In the genomic region with DNA sequence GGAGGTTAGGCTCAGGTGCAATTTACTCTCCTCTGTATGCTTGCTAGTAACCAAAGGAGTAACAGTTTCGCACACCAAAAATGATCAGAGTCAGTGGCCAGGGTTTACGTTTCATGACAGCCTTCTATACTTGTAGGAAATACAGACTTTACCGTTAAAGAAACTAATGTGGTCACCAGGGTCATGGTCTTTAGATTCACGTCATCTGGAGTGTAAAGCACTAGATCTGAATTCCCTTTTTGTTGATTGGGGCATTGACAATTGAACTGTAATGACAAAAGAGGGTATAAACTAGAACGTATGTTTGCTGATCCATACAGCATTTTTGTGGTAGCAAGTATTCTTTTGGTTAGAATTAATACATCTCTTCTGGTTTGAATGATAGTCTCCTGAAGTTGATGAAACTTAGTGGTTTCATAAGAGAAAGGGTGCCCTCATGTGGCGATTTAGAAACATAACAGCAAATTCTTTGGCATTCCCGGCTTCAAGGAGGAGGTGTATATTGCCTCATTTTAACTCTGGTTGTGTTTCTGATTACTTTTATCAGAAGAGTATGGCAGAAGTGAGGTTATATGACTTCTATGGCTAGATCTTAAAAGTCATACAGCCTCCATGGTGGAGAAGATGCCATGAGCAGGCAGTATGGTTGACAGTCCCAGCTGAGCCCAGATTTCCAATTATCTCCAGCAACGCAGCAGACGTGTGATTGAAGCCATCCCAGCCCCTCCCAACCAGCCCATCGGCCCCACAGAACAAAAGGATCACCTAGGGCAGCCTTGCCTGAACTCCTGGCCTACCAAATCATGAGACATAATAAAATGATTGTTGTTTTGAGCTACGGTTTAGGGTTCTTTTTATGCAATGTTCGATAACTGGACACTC, we compare ENCODE assay signal across 8 cellular contexts. TPM values are rescaled to one million over a fixed set of nuclear protein-coding genes. Genes with fewer than 3 reads are reported as not detected.
A peak's percentile ranks its signal among the peaks of the same experiment; 100 is the strongest.
DNase-seq lines count a peak whose midpoint lies in the region; ATAC-seq and TF ChIP-seq lines count a peak whose summit lies in the region.

No MANE protein-coding gene starts in this region.

- DNase-seq in stimulated activated CD4-positive, alpha-beta T cell treated with anti-CD3 and anti-CD28 coated beads, Interleukin-2, amount 100 ng/mL, for 4 hours (ENCODE audit: low read depth), result peak; percentile 32
- DNase-seq in stimulated activated CD4-positive, alpha-beta T cell treated with anti-CD3 and anti-CD28 coated beads, Interleukin-4, amount 100 ng/mL, for 1 hour, result no peak
- DNase-seq in H4 (ENCODE audit: low spot score) (peak; percentile 70), KG1 (lab: John Stamatoyannopoulos, UW) (peak; percentile 88), adrenal gland (peak in 6 of 7 donors; percentile 30 to 62 (median 36)), left ventricle myocardium superior (no peak), renal cortical epithelial cell (ENCODE audit: low read depth) (peak; percentile 85)

- H3K4me3 ChIP-seq in OCI-LY3 (ENCODE audit: low read length) (peak overlapping the region; percentile 60), adrenal gland (no peak overlapping the region)

- no peak overlapping the region for H2AFZ ChIP-seq in OCI-LY3 (ENCODE audit: low read depth, low read length)

- H3K79me2 ChIP-seq in OCI-LY3 (ENCODE audit: low read length), result no peaks in the 10 kb centered on the region

- TF ChIP-seq POLR2A in adrenal gland (IDR thresholded peaks at IDR 0.05), result no peak

- H3K27me3 ChIP-seq in OCI-LY3 (ENCODE audit: low read depth, low read length) (peaks cover 38% of the 10 kb centered on the region), adrenal gland (no peaks in the 10 kb centered on the region)

- H3K4me1 ChIP-seq in OCI-LY3 (ENCODE audit: low read length), result peaks cover 21% of the 10 kb centered on the region
- no peaks in the 10 kb centered on the region for H3K4me1 ChIP-seq in adrenal gland (replicated peaks in 1 of 2)

- TF ChIP-seq CTCF in OCI-LY3 (IDR thresholded peaks at IDR 0.05; ENCODE audit: low read depth, low read length) (peak; percentile 68), adrenal gland (IDR thresholded peaks at IDR 0.05) (peak; percentile 48 to 88 (median 75))

- H3K27ac ChIP-seq in OCI-LY3 (ENCODE audit: low read length), result no peak overlapping the region
- no peak overlapping the region for H3K27ac ChIP-seq in adrenal gland

- WGBS in adrenal gland, 4 donors, result 25 to 30% (median 28%) methylated on average over 11 to 12 of the region's 12 CpGs

- H3K4me2 ChIP-seq in OCI-LY3 (ENCODE audit: low read length), result peak overlapping the region; percentile 64

- H3K9ac ChIP-seq in OCI-LY3 (ENCODE audit: low read length), result no peak overlapping the region

- no peaks in the 10 kb centered on the region for H4K20me1 ChIP-seq in OCI-LY3 (ENCODE audit: insufficient read depth, low read length)

- H3K9me3 ChIP-seq in OCI-LY3 (ENCODE audit: insufficient read depth, low read length) (no peaks in the 10 kb centered on the region), adrenal gland (replicated peaks in 1 of 3) (no peaks in the 10 kb centered on the region)

- ATAC-seq in left ventricle myocardium superior, result peak; percentile 79

- H3K36me3 ChIP-seq in OCI-LY3 (replicated peaks; ENCODE audit: low read depth, low read length) (no peaks in the 10 kb centered on the region), adrenal gland (replicated peaks in 1 of 2) (no peaks in the 10 kb centered on the region)

- intact Hi-C loops in adrenal gland (cut with DNase I), result loop anchor here in 1 of 2 donors (5.0 to 10.0 kb wide), 2 partner anchors 153 to 211 kb away; no protein-coding TSS in a partner anchor
- intact Hi-C loops in left ventricle myocardium superior (cut with micrococcal nuclease), result loop anchor here (2.0 kb wide), 1 partner anchor 155 kb away; no protein-coding TSS in a partner anchor

RNA-seq across cellular contexts. Expression of a gene that starts 35.1 kb away (rescaled TPM):
- 0.06 TPM in 1 of 2 replicates, not detected in the other for total RNA-seq in H4 (2014; rRNA removed; shearing (Covaris generic))
- total RNA-seq in adrenal gland (under 1 TPM in 3 of 8 donors, not detected in 5; 0.39 to 0.61 (median 0.44) TPM), left ventricle myocardium superior (not detected), renal cortical epithelial cell (2,273 and 2,825 TPM in 2 replicates)
- not detected for polyA plus RNA-seq in adrenal gland

RNA-seq across cellular contexts. Expression of a gene that starts 42.8 kb away (rescaled TPM):
- total RNA-seq in H4 (2014; rRNA removed; shearing (Covaris generic)), result 83.7 and 116 TPM in 2 replicates
- total RNA-seq in adrenal gland (100 to 1,000 TPM in 6 of 8 donors, 10 to 100 TPM in 2; 82.0 to 169 (median 117) TPM), left ventricle myocardium superior (75.9 TPM), renal cortical epithelial cell (245 and 332 TPM in 2 replicates)
- polyA plus RNA-seq in adrenal gland, result 100 to 1,000 TPM in 1 of 3 donors, 10 to 100 TPM in 2; 19.2 to 284 (median 23.7) TPM

Comparison
In these comparisons a context has a peak if more than half of its experiments do, and no peak if none do; other contexts are left out.
1. DNase-seq: peak in stimulated activated CD4-positive, alpha-beta T cell treated with anti-CD3 and anti-CD28 coated beads, Interleukin-2, amount 100 ng/mL, for 4 hours (single experiment), H4 (single experiment), KG1 (single experiment), adrenal gland (6 of 7) and renal cortical epithelial cell (single experiment); none in stimulated activated CD4-positive, alpha-beta T cell treated with anti-CD3 and anti-CD28 coated beads, Interleukin-4, amount 100 ng/mL, for 1 hour (single experiment) and left ventricle myocardium superior (single experiment).
2. RNA of a gene that starts 35.1 kb away (total RNA-seq): 2,273 to 2,825 TPM in renal cortical epithelial cell; 0.39 to 0.61 TPM in adrenal gland, 0.06 TPM in H4 and not detected in left ventricle myocardium superior (single experiment); every median in the first group is over 1,000 times any median in the second.